Comparison of ENCODE assay signal across 9 cellular contexts in genomic region chr11:96154802-96155520, GRCh38.
DNase-seq lines count a peak whose midpoint lies in the region; ATAC-seq and TF ChIP-seq lines count a peak whose summit lies in the region.
"Had no signal": no experiment of that assay in that cellular context is flagged by ENCODE, and none has a peak within 500 bp of the region (broad histone marks: within the 10 kb centered on the region; RNA-seq: fewer than 3 reads in every experiment).

No MANE protein-coding gene starts in this region.

- H4K20me1 ChIP-seq in neural progenitor cell (ENCODE audit: low read depth) = no peaks in the 10 kb centered on the region

- no peak overlapping the region for H3K9ac ChIP-seq in neural progenitor cell

- no peak overlapping the region for H3K4me3 Mint-ChIP-seq in neural progenitor cell
- H3K4me3 Mint-ChIP-seq: endodermal cell had no signal

- H3K27ac Mint-ChIP-seq in neural progenitor cell = no peak overlapping the region

- H3K27ac ChIP-seq in left ventricle myocardium inferior (replicated peaks) (peak overlapping the region; percentile 91), caudate nucleus (ENCODE audit: low read depth, low read length) (peak overlapping the region; percentile 61), mesodermal cell (ENCODE audit: low read depth, low read length, severe bottlenecking) (peak overlapping the region; percentile 94), vagina (peak overlapping the region; percentile 77), neural progenitor cell (no peak overlapping the region)

- no peak for DNase-seq in left ventricle myocardium inferior
- DNase-seq in Right ventricle myocardium superior = no peak
- DNase-seq in caudate nucleus (lab: John Stamatoyannopoulos, UW) = peak in 18 of 61 donors; percentile 1 to 83 (median 24)
- DNase-seq in vagina (ENCODE audit: extremely low spot score in 2 of 2) = no peak
- DNase-seq in DMS53 treated with DMSO at 0.1 percent for 48 hours (lab: John Stamatoyannopoulos, UW; ENCODE audit: unreplicated experiment) = no peak
- no peak for DNase-seq in mesenteric fat pad (ENCODE audit: low spot score)
- DNase-seq in neural progenitor cell (ENCODE audit: low spot score) = no peak

- H3K27me3 Mint-ChIP-seq in neural progenitor cell (ENCODE audit: insufficient read depth, low read depth) = no peaks in the 10 kb centered on the region

- H3K79me2 ChIP-seq in neural progenitor cell (ENCODE audit: low read depth) = no peaks in the 10 kb centered on the region

- no peaks in the 10 kb centered on the region for H3K9me3 ChIP-seq in left ventricle myocardium inferior (replicated peaks)
- H3K9me3 ChIP-seq in mesodermal cell (ENCODE audit: control insufficient read depth, low read length) = no peaks in the 10 kb centered on the region
- H3K9me3 ChIP-seq in vagina = no peaks in the 10 kb centered on the region
- H3K9me3 ChIP-seq in neural progenitor cell (ENCODE audit: low read depth) = no peaks in the 10 kb centered on the region

- peaks cover 52% of the 10 kb centered on the region for H3K4me1 ChIP-seq in left ventricle myocardium inferior
- peaks cover 49% of the 10 kb centered on the region for H3K4me1 ChIP-seq in mesodermal cell (ENCODE audit: control insufficient read depth, insufficient read depth, low read length, poor library complexity, severe bottlenecking)
- peaks cover 34% of the 10 kb centered on the region for H3K4me1 ChIP-seq in vagina
- H3K4me1 ChIP-seq in neural progenitor cell = peaks cover 4% of the 10 kb centered on the region

- H3K4me1 Mint-ChIP-seq in neural progenitor cell = peaks cover 44% of the 10 kb centered on the region

- H3K27me3 ChIP-seq in left ventricle myocardium inferior (ENCODE audit: low read depth) = no peaks in the 10 kb centered on the region
- H3K27me3 ChIP-seq in vagina = no peaks in the 10 kb centered on the region
- H3K27me3 ChIP-seq in neural progenitor cell = no peaks in the 10 kb centered on the region

- no peak for ATAC-seq in Right ventricle myocardium superior (ENCODE audit: poor library complexity)

- TF ChIP-seq CTCF in left ventricle myocardium inferior (IDR thresholded peaks at IDR 0.05; ENCODE audit: borderline replicate concordance) (no peak), vagina (IDR thresholded peaks at IDR 0.05) (no peak), neural progenitor cell (IDR thresholded peaks at IDR 0.05) (no peak)

- no peaks in the 10 kb centered on the region for H3F3A ChIP-seq in neural progenitor cell (ENCODE audit: low read depth)

- TF ChIP-seq POLR2A in vagina (IDR thresholded peaks at IDR 0.05) = no peak

- H3K36me3 ChIP-seq in left ventricle myocardium inferior (no peaks in the 10 kb centered on the region), mesodermal cell (ENCODE audit: control insufficient read depth, insufficient read depth, low read length) (no peaks in the 10 kb centered on the region), vagina (no peaks in the 10 kb centered on the region), neural progenitor cell (no peaks in the 10 kb centered on the region)

- peaks cover 5% of the 10 kb centered on the region for H3K9me3 Mint-ChIP-seq in neural progenitor cell
- H3K9me3 Mint-ChIP-seq: endodermal cell had no signal

- intact Hi-C loops in left ventricle myocardium inferior (cut with micrococcal nuclease) (no loop called here), Right ventricle myocardium superior (cut with DNase I) (no loop called here), vagina (cut with DNase I) (no loop called here)

- no peak overlapping the region for H2AFZ ChIP-seq in neural progenitor cell (replicated peaks)

- H3K4me3 ChIP-seq in left ventricle myocardium inferior = no peak overlapping the region
- H3K4me3 ChIP-seq in mesodermal cell (ENCODE audit: extremely low read depth, insufficient read depth, low read length, poor library complexity, severe bottlenecking) = no peak overlapping the region
- no peak overlapping the region for H3K4me3 ChIP-seq in vagina
- no peak overlapping the region for H3K4me3 ChIP-seq in neural progenitor cell

- peaks cover 5% of the 10 kb centered on the region for H3K36me3 Mint-ChIP-seq in neural progenitor cell

- no peak overlapping the region for H3K4me2 ChIP-seq in neural progenitor cell

- WGBS in mesodermal cell (ENCODE audit: insufficient coverage in 2 of 2), 2 experiments = 75 to 91% methylated on average over 3 to 4 of the region's 7 CpGs
